ENCODE assay signal across 8 cellular contexts in the genomic region with DNA sequence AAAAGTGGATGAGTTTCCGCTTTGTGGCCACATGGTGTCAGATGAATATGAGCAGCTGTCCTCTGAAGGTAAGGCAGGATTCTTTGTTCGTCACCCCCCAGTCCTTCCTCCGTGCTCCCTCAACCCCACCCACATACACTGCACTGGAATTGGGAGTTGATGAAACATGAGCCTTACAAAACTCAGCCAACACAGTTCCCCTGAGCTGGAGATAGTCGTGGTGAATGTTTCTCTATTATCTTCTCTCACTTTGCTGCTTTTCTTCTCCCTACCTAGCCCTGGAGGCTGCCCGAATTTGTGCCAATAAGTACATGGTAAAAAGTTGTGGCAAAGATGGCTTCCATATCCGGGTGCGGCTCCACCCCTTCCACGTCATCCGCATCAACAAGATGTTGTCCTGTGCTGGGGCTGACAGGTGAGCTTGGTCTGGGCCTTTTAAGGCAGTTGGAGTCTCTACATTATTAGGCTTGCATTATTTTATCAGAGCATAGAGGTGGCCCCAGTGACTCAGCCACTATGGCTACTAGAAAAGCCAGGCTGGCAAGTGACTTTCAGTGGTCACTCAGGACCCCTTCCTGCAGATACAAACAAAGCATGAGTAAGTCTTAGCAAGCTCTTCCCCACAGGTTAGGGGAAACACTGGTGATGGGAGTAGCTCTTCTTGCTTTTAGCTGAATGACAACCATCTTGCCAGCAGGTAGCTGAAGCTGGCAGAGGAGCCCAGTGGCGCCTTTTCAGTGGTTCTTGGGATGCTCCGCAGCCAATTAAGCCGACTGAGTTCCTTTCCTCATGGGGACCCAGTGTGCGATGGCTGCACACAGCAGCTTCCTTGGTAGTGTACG. TPM values are rescaled to one million over a fixed set of nuclear protein-coding genes. Genes with fewer than 3 reads are reported as not detected.
A peak's percentile ranks its signal among the peaks of the same experiment; 100 is the strongest.
DNase-seq lines count a peak whose midpoint lies in the region; ATAC-seq and TF ChIP-seq lines count a peak whose summit lies in the region.

No MANE protein-coding gene starts in this region.

- no peak for ATAC-seq in HG02840 (IDR thresholded peaks at IDR 0.05; ENCODE audit: low FRiP score, unreplicated experiment)

- intact Hi-C loops in ovary (cut with DNase I) = loop anchor here in 1 of 4 donors (5.0 kb wide), 1 partner anchor 133 kb away; no protein-coding TSS in a partner anchor
- intact Hi-C loops in head of caudate nucleus (cut with DNase I) = no loop called here

- H3K36me3 ChIP-seq in ES-I3 (ENCODE audit: insufficient read depth, low read length) (peaks cover 13% of the 10 kb centered on the region; the same call in 1 of the 2 replicates), endocrine pancreas (ENCODE audit: control insufficient read depth, insufficient read depth, low read length) (peaks cover 3% of the 10 kb centered on the region), ovary (no peaks in the 10 kb centered on the region)

- H3K27ac ChIP-seq in RWPE1 (peak overlapping the region; percentile 95), ovary (peak overlapping the region; percentile 81 to 96)

- 52 to 57% (median 56%) methylated on average over 14 of the region's 14 CpGs for WGBS in ovary, 3 donors

- no peak for TF ChIP-seq POLR2A in ovary (IDR thresholded peaks at IDR 0.05)

- POLR2A ChIA-PET in RWPE1 (lab: Yijun Ruan, JAX; ENCODE audit: low non-redundant PET) = interaction anchor here (0.9 to 1.3 kb wide), 2 partner anchors 10 to 42 kb away, joined by 3 to 5 read pairs; no protein-coding TSS in a partner anchor

- TF ChIP-seq CTCF in RWPE1 (conservative IDR thresholded peaks at IDR 0.05; ENCODE audit: low read depth) (no peak), ovary (IDR thresholded peaks at IDR 0.05) (no peak)

- peak overlapping the region; percentile 93 for H3K9ac ChIP-seq in ES-I3 (ENCODE audit: low read depth, low read length)
- H3K9ac ChIP-seq in endocrine pancreas (ENCODE audit: control insufficient read depth, insufficient read depth, low read length) = peak overlapping the region; percentile 99

- H3K27me3 ChIP-seq in endocrine pancreas (ENCODE audit: control insufficient read depth, insufficient read depth, low read length) = no peaks in the 10 kb centered on the region
- H3K27me3 ChIP-seq in ovary = no peaks in the 10 kb centered on the region

- H3K4me1 ChIP-seq in ES-I3 (ENCODE audit: insufficient read depth, low read length) (no peaks in the 10 kb centered on the region; the same call in 1 of the 2 replicates), endocrine pancreas (ENCODE audit: control insufficient read depth, insufficient read depth, low read length) (no peaks in the 10 kb centered on the region), ovary (ENCODE audit: insufficient read depth) (no peaks in the 10 kb centered on the region)

- TF ChIP-seq EP300 in ovary (IDR thresholded peaks at IDR 0.05) = no peak

- no peaks in the 10 kb centered on the region for H3K9me3 ChIP-seq in ES-I3 (ENCODE audit: control insufficient read depth, insufficient read depth, low read length)
- no peaks in the 10 kb centered on the region for H3K9me3 ChIP-seq in endocrine pancreas (ENCODE audit: control insufficient read depth, low read length)
- no peaks in the 10 kb centered on the region for H3K9me3 ChIP-seq in ovary

- H3K4me3 ChIP-seq in endocrine pancreas (ENCODE audit: control insufficient read depth, insufficient read depth, low read length) (peak overlapping the region; percentile 74), ovary (peak overlapping the region; percentile 84)

- CTCF ChIA-PET in RWPE1 (lab: Yijun Ruan, JAX) = interaction anchor here (0.6 kb wide), 1 partner anchor 27 kb away, joined by 3 read pairs; no protein-coding TSS in a partner anchor

- no peak for DNase-seq in RWPE1 (ENCODE audit: low spot score)
- DNase-seq in ovary = no peak
- no peak for DNase-seq in NCI-H1417 treated with DMSO at 0.1 percent for 48 hours (lab: John Stamatoyannopoulos, UW)
- no peak for DNase-seq in NCI-H1105 (lab: John Stamatoyannopoulos, UW)
- no peak for DNase-seq in head of caudate nucleus

RNA-seq across cellular contexts. Expression of a gene that starts 1.6 kb away (rescaled TPM):
- over 10,000 TPM in 1 of 7 donors, 1,000 to 10,000 TPM in 6; 6,380 to 12,508 (median 7,126) TPM for total RNA-seq in ovary
- polyA plus RNA-seq in ovary = over 10,000 TPM in 1 of 2 donors, 1,000 to 10,000 TPM in 1; 4,233 to 12,949 TPM

RNA-seq across cellular contexts. Expression of a gene that starts 9.3 kb away (rescaled TPM):
- total RNA-seq in ovary = 10 to 100 TPM; 11.9 to 21.4 (median 18.1) TPM
- 10 to 100 TPM; 13.0 to 16.1 TPM for polyA plus RNA-seq in ovary

RNA-seq across cellular contexts. Expression of a gene that starts 11.6 kb away (rescaled TPM):
- 10 to 100 TPM; 31.3 to 62.1 (median 37.9) TPM for total RNA-seq in ovary
- polyA plus RNA-seq in ovary = 10 to 100 TPM in 1 of 2 donors, 1 to 10 TPM in 1; 7.9 to 33.1 TPM

RNA-seq across cellular contexts. Expression of a gene that starts 20.7 kb away (rescaled TPM):
- 100 to 1,000 TPM in 5 of 7 donors, 10 to 100 TPM in 2; 40.5 to 158 (median 107) TPM for total RNA-seq in ovary
- 100 to 1,000 TPM in 1 of 2 donors, 10 to 100 TPM in 1; 55.1 to 146 TPM for polyA plus RNA-seq in ovary

RNA-seq across cellular contexts. Expression of a gene that starts 25.3 kb away (rescaled TPM):
- 1,000 to 10,000 TPM in 4 of 7 donors, 100 to 1,000 TPM in 3; 327 to 2,249 (median 1,321) TPM for total RNA-seq in ovary
- polyA plus RNA-seq in ovary = 100 to 1,000 TPM; 378 to 647 TPM
